In genomic region chr14:93106541-93107156, GRCh38 we compare ENCODE assay signal across 1 cellular context.
TF ChIP-seq lines count a peak whose summit lies in the region.

No MANE protein-coding gene starts in this region.

TF ChIP-seq in HepG2, 621 proteins besides CTCF, POLR2A, EP300 and RAD21 (continued from another document):
- TF ChIP-seq ZNF503 (CRISPR knock-in tag; IDR thresholded peaks at IDR 0.05) = no peak
- TF ChIP-seq THAP11 (CRISPR knock-in tag; IDR thresholded peaks at IDR 0.05) = no peak
- TF ChIP-seq ZNF121 (CRISPR knock-in tag; IDR thresholded peaks at IDR 0.05) = no peak
- TF ChIP-seq REL (CRISPR knock-in tag; conservative IDR thresholded peaks at IDR 0.05) = no peak
- TF ChIP-seq ZNF253 (CRISPR knock-in tag; IDR thresholded peaks at IDR 0.05; ENCODE audit: borderline replicate concordance) = no peak
- TF ChIP-seq TOPORS (CRISPR knock-in tag; IDR thresholded peaks at IDR 0.05) = no peak
- TF ChIP-seq ZNF749 (CRISPR knock-in tag; IDR thresholded peaks at IDR 0.05; ENCODE audit: borderline replicate concordance) = no peak
- TF ChIP-seq, protein P1, sequence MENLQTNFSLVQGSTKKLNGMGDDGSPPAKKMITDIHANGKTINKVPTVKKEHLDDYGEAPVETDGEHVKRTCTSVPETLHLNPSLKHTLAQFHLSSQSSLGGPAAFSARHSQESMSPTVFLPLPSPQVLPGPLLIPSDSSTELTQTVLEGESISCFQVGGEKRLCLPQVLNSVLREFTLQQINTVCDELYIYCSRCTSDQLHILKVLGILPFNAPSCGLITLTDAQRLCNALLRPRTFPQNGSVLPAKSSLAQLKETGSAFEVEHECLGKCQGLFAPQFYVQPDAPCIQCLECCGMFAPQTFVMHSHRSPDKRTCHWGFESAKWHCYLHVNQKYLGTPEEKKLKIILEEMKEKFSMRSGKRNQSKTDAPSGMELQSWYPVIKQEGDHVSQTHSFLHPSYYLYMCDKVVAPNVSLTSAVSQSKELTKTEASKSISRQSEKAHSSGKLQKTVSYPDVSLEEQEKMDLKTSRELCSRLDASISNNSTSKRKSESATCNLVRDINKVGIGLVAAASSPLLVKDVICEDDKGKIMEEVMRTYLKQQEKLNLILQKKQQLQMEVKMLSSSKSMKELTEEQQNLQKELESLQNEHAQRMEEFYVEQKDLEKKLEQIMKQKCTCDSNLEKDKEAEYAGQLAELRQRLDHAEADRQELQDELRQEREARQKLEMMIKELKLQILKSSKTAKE (CRISPR knock-in tag; IDR thresholded peaks at IDR 0.05; ENCODE audit: borderline replicate concordance) = no peak
- peak; percentile 26; the same call in 1 of the 2 replicates for TF ChIP-seq CEBPB (IDR thresholded peaks at IDR 0.05; ENCODE audit: borderline replicate concordance, low read depth, low read length)
- TF ChIP-seq ZNF552 (CRISPR knock-in tag; IDR thresholded peaks at IDR 0.05; ENCODE audit: borderline replicate concordance) = no peak
- no peak for TF ChIP-seq ZNF326 (CRISPR knock-in tag; IDR thresholded peaks at IDR 0.05; ENCODE audit: borderline replicate concordance)
- TF ChIP-seq MYC (CRISPR knock-in tag; IDR thresholded peaks at IDR 0.05; ENCODE audit: borderline replicate concordance) = no peak
- peak; percentile 25; the same call in 1 of the 2 replicates for TF ChIP-seq HNF4A (CRISPR knock-in tag; IDR thresholded peaks at IDR 0.05)
- TF ChIP-seq ISX (CRISPR knock-in tag; conservative IDR thresholded peaks at IDR 0.05) = no peak
- no peak for TF ChIP-seq ZNF598 (CRISPR knock-in tag; IDR thresholded peaks at IDR 0.05; ENCODE audit: borderline replicate concordance)
- TF ChIP-seq, protein P2, sequence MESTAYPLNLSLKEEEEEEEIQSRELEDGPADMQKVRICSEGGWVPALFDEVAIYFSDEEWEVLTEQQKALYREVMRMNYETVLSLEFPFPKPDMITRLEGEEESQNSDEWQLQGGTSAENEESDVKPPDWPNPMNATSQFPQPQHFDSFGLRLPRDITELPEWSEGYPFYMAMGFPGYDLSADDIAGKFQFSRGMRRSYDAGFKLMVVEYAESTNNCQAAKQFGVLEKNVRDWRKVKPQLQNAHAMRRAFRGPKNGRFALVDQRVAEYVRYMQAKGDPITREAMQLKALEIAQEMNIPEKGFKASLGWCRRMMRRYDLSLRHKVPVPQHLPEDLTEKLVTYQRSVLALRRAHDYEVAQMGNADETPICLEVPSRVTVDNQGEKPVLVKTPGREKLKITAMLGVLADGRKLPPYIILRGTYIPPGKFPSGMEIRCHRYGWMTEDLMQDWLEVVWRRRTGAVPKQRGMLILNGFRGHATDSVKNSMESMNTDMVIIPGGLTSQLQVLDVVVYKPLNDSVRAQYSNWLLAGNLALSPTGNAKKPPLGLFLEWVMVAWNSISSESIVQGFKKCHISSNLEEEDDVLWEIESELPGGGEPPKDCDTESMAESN (CRISPR knock-in tag; conservative IDR thresholded peaks at IDR 0.05) = no peak
- no peak for TF ChIP-seq ZNF224 (CRISPR knock-in tag; IDR thresholded peaks at IDR 0.05)
- TF ChIP-seq, protein P3, sequence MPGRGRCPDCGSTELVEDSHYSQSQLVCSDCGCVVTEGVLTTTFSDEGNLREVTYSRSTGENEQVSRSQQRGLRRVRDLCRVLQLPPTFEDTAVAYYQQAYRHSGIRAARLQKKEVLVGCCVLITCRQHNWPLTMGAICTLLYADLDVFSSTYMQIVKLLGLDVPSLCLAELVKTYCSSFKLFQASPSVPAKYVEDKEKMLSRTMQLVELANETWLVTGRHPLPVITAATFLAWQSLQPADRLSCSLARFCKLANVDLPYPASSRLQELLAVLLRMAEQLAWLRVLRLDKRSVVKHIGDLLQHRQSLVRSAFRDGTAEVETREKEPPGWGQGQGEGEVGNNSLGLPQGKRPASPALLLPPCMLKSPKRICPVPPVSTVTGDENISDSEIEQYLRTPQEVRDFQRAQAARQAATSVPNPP (CRISPR knock-in tag; IDR thresholded peaks at IDR 0.05) = no peak
- no peak for TF ChIP-seq HMG20A (CRISPR knock-in tag; IDR thresholded peaks at IDR 0.05; ENCODE audit: borderline replicate concordance)
- no peak for TF ChIP-seq ZNF354B (CRISPR knock-in tag; IDR thresholded peaks at IDR 0.05)
- TF ChIP-seq, protein P4, sequence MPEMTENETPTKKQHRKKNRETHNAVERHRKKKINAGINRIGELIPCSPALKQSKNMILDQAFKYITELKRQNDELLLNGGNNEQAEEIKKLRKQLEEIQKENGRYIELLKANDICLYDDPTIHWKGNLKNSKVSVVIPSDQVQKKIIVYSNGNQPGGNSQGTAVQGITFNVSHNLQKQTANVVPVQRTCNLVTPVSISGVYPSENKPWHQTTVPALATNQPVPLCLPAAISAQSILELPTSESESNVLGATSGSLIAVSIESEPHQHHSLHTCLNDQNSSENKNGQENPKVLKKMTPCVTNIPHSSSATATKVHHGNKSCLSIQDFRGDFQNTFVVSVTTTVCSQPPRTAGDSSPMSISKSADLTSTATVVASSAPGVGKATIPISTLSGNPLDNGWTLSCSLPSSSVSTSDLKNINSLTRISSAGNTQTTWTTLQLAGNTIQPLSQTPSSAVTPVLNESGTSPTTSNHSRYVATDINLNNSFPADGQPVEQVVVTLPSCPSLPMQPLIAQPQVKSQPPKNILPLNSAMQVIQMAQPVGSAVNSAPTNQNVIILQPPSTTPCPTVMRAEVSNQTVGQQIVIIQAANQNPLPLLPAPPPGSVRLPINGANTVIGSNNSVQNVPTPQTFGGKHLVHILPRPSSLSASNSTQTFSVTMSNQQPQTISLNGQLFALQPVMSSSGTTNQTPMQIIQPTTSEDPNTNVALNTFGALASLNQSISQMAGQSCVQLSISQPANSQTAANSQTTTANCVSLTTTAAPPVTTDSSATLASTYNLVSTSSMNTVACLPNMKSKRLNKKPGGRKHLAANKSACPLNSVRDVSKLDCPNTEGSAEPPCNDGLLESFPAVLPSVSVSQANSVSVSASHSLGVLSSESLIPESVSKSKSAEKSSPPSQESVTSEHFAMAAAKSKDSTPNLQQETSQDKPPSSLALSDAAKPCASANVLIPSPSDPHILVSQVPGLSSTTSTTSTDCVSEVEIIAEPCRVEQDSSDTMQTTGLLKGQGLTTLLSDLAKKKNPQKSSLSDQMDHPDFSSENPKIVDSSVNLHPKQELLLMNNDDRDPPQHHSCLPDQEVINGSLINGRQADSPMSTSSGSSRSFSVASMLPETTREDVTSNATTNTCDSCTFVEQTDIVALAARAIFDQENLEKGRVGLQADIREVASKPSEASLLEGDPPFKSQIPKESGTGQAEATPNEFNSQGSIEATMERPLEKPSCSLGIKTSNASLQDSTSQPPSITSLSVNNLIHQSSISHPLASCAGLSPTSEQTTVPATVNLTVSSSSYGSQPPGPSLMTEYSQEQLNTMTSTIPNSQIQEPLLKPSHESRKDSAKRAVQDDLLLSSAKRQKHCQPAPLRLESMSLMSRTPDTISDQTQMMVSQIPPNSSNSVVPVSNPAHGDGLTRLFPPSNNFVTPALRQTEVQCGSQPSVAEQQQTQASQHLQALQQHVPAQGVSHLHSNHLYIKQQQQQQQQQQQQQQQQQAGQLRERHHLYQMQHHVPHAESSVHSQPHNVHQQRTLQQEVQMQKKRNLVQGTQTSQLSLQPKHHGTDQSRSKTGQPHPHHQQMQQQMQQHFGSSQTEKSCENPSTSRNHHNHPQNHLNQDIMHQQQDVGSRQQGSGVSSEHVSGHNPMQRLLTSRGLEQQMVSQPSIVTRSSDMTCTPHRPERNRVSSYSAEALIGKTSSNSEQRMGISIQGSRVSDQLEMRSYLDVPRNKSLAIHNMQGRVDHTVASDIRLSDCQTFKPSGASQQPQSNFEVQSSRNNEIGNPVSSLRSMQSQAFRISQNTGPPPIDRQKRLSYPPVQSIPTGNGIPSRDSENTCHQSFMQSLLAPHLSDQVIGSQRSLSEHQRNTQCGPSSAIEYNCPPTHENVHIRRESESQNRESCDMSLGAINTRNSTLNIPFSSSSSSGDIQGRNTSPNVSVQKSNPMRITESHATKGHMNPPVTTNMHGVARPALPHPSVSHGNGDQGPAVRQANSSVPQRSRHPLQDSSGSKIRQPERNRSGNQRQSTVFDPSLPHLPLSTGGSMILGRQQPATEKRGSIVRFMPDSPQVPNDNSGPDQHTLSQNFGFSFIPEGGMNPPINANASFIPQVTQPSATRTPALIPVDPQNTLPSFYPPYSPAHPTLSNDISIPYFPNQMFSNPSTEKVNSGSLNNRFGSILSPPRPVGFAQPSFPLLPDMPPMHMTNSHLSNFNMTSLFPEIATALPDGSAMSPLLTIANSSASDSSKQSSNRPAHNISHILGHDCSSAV (CRISPR knock-in tag; IDR thresholded peaks at IDR 0.05; ENCODE audit: borderline replicate concordance) = no peak
- TF ChIP-seq ZNF547 (CRISPR knock-in tag; IDR thresholded peaks at IDR 0.05) = no peak
- TF ChIP-seq, protein P5, sequence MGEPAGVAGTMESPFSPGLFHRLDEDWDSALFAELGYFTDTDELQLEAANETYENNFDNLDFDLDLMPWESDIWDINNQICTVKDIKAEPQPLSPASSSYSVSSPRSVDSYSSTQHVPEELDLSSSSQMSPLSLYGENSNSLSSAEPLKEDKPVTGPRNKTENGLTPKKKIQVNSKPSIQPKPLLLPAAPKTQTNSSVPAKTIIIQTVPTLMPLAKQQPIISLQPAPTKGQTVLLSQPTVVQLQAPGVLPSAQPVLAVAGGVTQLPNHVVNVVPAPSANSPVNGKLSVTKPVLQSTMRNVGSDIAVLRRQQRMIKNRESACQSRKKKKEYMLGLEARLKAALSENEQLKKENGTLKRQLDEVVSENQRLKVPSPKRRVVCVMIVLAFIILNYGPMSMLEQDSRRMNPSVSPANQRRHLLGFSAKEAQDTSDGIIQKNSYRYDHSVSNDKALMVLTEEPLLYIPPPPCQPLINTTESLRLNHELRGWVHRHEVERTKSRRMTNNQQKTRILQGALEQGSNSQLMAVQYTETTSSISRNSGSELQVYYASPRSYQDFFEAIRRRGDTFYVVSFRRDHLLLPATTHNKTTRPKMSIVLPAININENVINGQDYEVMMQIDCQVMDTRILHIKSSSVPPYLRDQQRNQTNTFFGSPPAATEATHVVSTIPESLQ (CRISPR knock-in tag; conservative IDR thresholded peaks at IDR 0.05) = no peak
- TF ChIP-seq SOX6 (IDR thresholded peaks at IDR 0.05) = no peak
- peak; percentile 30; the same call in 1 of the 2 replicates for TF ChIP-seq SOX6 (CRISPR knock-in tag; IDR thresholded peaks at IDR 0.05)
- no peak for TF ChIP-seq TRIM24 (CRISPR knock-in tag; IDR thresholded peaks at IDR 0.05)
- no peak for TF ChIP-seq FOXA3 (CRISPR knock-in tag; IDR thresholded peaks at IDR 0.05)
- TF ChIP-seq EHMT2 (IDR thresholded peaks at IDR 0.05; ENCODE audit: borderline replicate concordance, low read depth, low read length) = no peak
- TF ChIP-seq ZBTB10 (CRISPR knock-in tag; IDR thresholded peaks at IDR 0.05; ENCODE audit: borderline replicate concordance) = no peak
- no peak for TF ChIP-seq U2AF2 (IDR thresholded peaks at IDR 0.05; ENCODE audit: low read depth, low read length)
TF ChIP-seq in HepG2: peak in this region for 12.
